ENCODE assay signal across 24 cellular contexts in genomic region chr21:46081862-46082637, GRCh38. TPM values are rescaled to one million over a fixed set of nuclear protein-coding genes. Genes with fewer than 3 reads are reported as not detected.
A peak's percentile ranks its signal among the peaks of the same experiment; 100 is the strongest.
DNase-seq lines count a peak whose midpoint lies in the region; ATAC-seq and TF ChIP-seq lines count a peak whose summit lies in the region.
"Had no signal": no experiment of that assay in that cellular context is flagged by ENCODE, and none has a peak within 500 bp of the region (broad histone marks: within the 10 kb centered on the region; RNA-seq: fewer than 3 reads in every experiment).

No MANE protein-coding gene starts in this region.

- H3K27ac Mint-ChIP-seq in activated CD8-positive, alpha-beta memory T cell treated with anti-CD3 and anti-CD28 coated beads, Interleukin-2, amount 10 ng/mL, durations not matched to agents 7 days and 5 days = no peak overlapping the region
- H3K27ac Mint-ChIP-seq: activated CD8-positive, alpha-beta T cell treated with anti-CD3 and anti-CD28 coated beads, Interleukin-2, amount 10 ng/mL, durations not matched to agents 7 days and 5 days; activated naive CD8-positive, alpha-beta T cell treated with anti-CD3 and anti-CD28 coated beads, Interleukin-2, amount 10 ng/mL, durations not matched to agents 7 days and 5 days; activated T-helper 1 cell treated with anti-CD3 and anti-CD28 coated beads, Interleukin-12 subunit alpha, Interleukin-12 subunit beta, Interleukin-2, Interleukin-4 antibody, amounts not matched to agents 30 ng/mL and 10 ng/mL and 1 ng/mL, durations not matched to agents 14 hours and 24 hours and 36 hours; CD8-positive, alpha-beta memory T cell had no signal

- CTCF ChIA-PET in activated CD8-positive, alpha-beta memory T cell treated with anti-CD3 and anti-CD28 coated beads, Interleukin-2, amount 10 ng/mL, durations not matched to agents 7 days and 5 days (lab: Charles Lee) = no interaction called here

- H3K4me1 ChIP-seq in lower lobe of right lung (no peaks in the 10 kb centered on the region), skeletal muscle satellite cell (ENCODE audit: control insufficient read depth, insufficient read depth, low read length) (peaks cover 46% of the 10 kb centered on the region)
- H3K4me1 ChIP-seq: body of pancreas, colonic mucosa, pancreas had no signal

- no peak for ATAC-seq in activated CD8-positive, alpha-beta memory T cell treated with anti-CD3 and anti-CD28 coated beads, Interleukin-2, amount 10 ng/mL, durations not matched to agents 7 days and 5 days
- ATAC-seq in lower lobe of right lung (peak in 1 of 2 donors; percentile 11), HG02981 (IDR thresholded peaks at IDR 0.05; ENCODE audit: unreplicated experiment) (no peak), left colon (no peak), GM18867 (IDR thresholded peaks at IDR 0.05; ENCODE audit: unreplicated experiment) (no peak)
- ATAC-seq: activated CD8-positive, alpha-beta T cell treated with anti-CD3 and anti-CD28 coated beads, Interleukin-2, amount 10 ng/mL, durations not matched to agents 7 days and 5 days; body of pancreas; pancreas had no signal

- H3K27me3 Mint-ChIP-seq in activated CD8-positive, alpha-beta memory T cell treated with anti-CD3 and anti-CD28 coated beads, Interleukin-2, amount 10 ng/mL, durations not matched to agents 7 days and 5 days = peaks cover 3% of the 10 kb centered on the region
- H3K27me3 Mint-ChIP-seq: activated naive CD8-positive, alpha-beta T cell treated with anti-CD3 and anti-CD28 coated beads, Interleukin-2, amount 10 ng/mL, durations not matched to agents 7 days and 5 days had no signal

- peaks cover 15% of the 10 kb centered on the region for H3K27me3 ChIP-seq in lower lobe of right lung (ENCODE audit: low read depth)
- no peaks in the 10 kb centered on the region for H3K27me3 ChIP-seq in skeletal muscle satellite cell (ENCODE audit: control insufficient read depth, insufficient read depth, low read length)
- H3K27me3 ChIP-seq: body of pancreas, colonic mucosa, pancreas had no signal

- no peak for TF ChIP-seq CTCF in lower lobe of right lung (IDR thresholded peaks at IDR 0.05)

- DNase-seq in H4 (ENCODE audit: low spot score) = peak; percentile 1
- peak; percentile 18 for DNase-seq in activated CD8-positive, alpha-beta memory T cell treated with anti-CD3 and anti-CD28 coated beads, Interleukin-2, amount 10 ng/mL, durations not matched to agents 7 days and 5 days
- peak; percentile 35 for DNase-seq in lower lobe of right lung
- no peak for DNase-seq in DMS79 treated with DMSO at 0.1 percent for 48 hours (lab: John Stamatoyannopoulos, UW)
- no peak for DNase-seq in left colon
- DNase-seq: activated naive CD8-positive, alpha-beta T cell treated with anti-CD3 and anti-CD28 coated beads, Interleukin-2, amount 10 ng/mL, durations not matched to agents 7 days and 5 days; colonic mucosa; DMS79; HCEC 1CT; NCI-H1092 treated with DMSO at 0.1 percent for 48 hours; NCI-H2081; NCI-H446 treated with DMSO at 0.1 percent for 48 hours; NK-92 treated with Interleukin-12 subunit alpha and Interleukin-12 subunit beta, amount 100 ng/mL, for 24 hours; stimulated activated naive CD4-positive, alpha-beta T cell treated with Interleukin-2 at 50 U/mL for 16 hours; transverse colon had no signal

- H3K9ac ChIP-seq in skeletal muscle satellite cell (ENCODE audit: low read depth, low read length) = peak overlapping the region; percentile 41

- no peak overlapping the region for H3K4me3 Mint-ChIP-seq in activated CD8-positive, alpha-beta memory T cell treated with anti-CD3 and anti-CD28 coated beads, Interleukin-2, amount 10 ng/mL, durations not matched to agents 7 days and 5 days
- H3K4me3 Mint-ChIP-seq: activated CD8-positive, alpha-beta T cell treated with anti-CD3 and anti-CD28 coated beads, Interleukin-2, amount 10 ng/mL, durations not matched to agents 7 days and 5 days; activated naive CD8-positive, alpha-beta T cell treated with anti-CD3 and anti-CD28 coated beads, Interleukin-2, amount 10 ng/mL, durations not matched to agents 7 days and 5 days; activated T-helper 1 cell treated with anti-CD3 and anti-CD28 coated beads, Interleukin-12 subunit alpha, Interleukin-12 subunit beta, Interleukin-2, Interleukin-4 antibody, amounts not matched to agents 30 ng/mL and 10 ng/mL and 1 ng/mL, durations not matched to agents 14 hours and 24 hours and 36 hours; CD8-positive, alpha-beta memory T cell had no signal

- intact Hi-C loops in lower lobe of right lung (cut with DNase I) (no loop called here), left colon (cut with DNase I, micrococcal nuclease) (no loop called here)

- H3K9me3 ChIP-seq in lower lobe of right lung (no peaks in the 10 kb centered on the region), skeletal muscle satellite cell (replicated peaks; ENCODE audit: low read length) (peaks cover 4% of the 10 kb centered on the region)
- H3K9me3 ChIP-seq: body of pancreas, colonic mucosa, pancreas, transverse colon had no signal

- peaks cover 2% of the 10 kb centered on the region for H3K9me3 Mint-ChIP-seq in activated CD8-positive, alpha-beta memory T cell treated with anti-CD3 and anti-CD28 coated beads, Interleukin-2, amount 10 ng/mL, durations not matched to agents 7 days and 5 days (ENCODE audit: low read depth)

- H3K36me3 Mint-ChIP-seq in activated CD8-positive, alpha-beta memory T cell treated with anti-CD3 and anti-CD28 coated beads, Interleukin-2, amount 10 ng/mL, durations not matched to agents 7 days and 5 days = no peaks in the 10 kb centered on the region
- H3K36me3 Mint-ChIP-seq: activated naive CD8-positive, alpha-beta T cell treated with anti-CD3 and anti-CD28 coated beads, Interleukin-2, amount 10 ng/mL, durations not matched to agents 7 days and 5 days had no signal

- no peak overlapping the region for H3K27ac ChIP-seq in lower lobe of right lung
- H3K27ac ChIP-seq: body of pancreas, colonic mucosa, pancreas, SK-N-MC, transverse colon had no signal

- H3K36me3 ChIP-seq in lower lobe of right lung (no peaks in the 10 kb centered on the region), skeletal muscle satellite cell (ENCODE audit: insufficient read depth, low read length) (no peaks in the 10 kb centered on the region)
- H3K36me3 ChIP-seq: colonic mucosa, pancreas, transverse colon had no signal

- H3K4me3 ChIP-seq in lower lobe of right lung (no peak overlapping the region), skeletal muscle satellite cell (ENCODE audit: low read length) (no peak overlapping the region)
- H3K4me3 ChIP-seq: body of pancreas, colonic mucosa, pancreas, SK-N-MC, transverse colon had no signal

- no peaks in the 10 kb centered on the region for H3K4me1 Mint-ChIP-seq in activated CD8-positive, alpha-beta memory T cell treated with anti-CD3 and anti-CD28 coated beads, Interleukin-2, amount 10 ng/mL, durations not matched to agents 7 days and 5 days
- H3K4me1 Mint-ChIP-seq: activated naive CD8-positive, alpha-beta T cell treated with anti-CD3 and anti-CD28 coated beads, Interleukin-2, amount 10 ng/mL, durations not matched to agents 7 days and 5 days; CD8-positive, alpha-beta memory T cell had no signal

- H3K4me2 ChIP-seq in skeletal muscle satellite cell (ENCODE audit: low read length) = peak overlapping the region; percentile 39

RNA-seq across cellular contexts. Expression of gene COL6A2, which starts 15.9 kb away (rescaled TPM):
- 38.5 and 53.6 TPM in 2 replicates for total RNA-seq in H4 (2014; rRNA removed; shearing (Covaris generic))
- total RNA-seq in activated CD8-positive, alpha-beta memory T cell treated with anti-CD3 and anti-CD28 coated beads, Interleukin-2, amount 10 ng/mL, durations not matched to agents 7 days and 5 days = 10 to 100 TPM in 1 of 2 experiments, 1 to 10 TPM in 1; 5.0 to 17.9 TPM
- 227 TPM for total RNA-seq in lower lobe of right lung
- 1,183 and 1,453 TPM in 2 replicates for total RNA-seq in skeletal muscle satellite cell (2012; rRNA removed)
- 100 to 1,000 TPM in 1 of 2 donors, 10 to 100 TPM in 1; 65.5 to 193 TPM for total RNA-seq in left colon

Comparison
In these comparisons a context has a peak if more than half of its experiments do, and no peak if none do; other contexts are left out.
1. DNase-seq: peak in H4 (single experiment), activated CD8-positive, alpha-beta memory T cell treated with anti-CD3 and anti-CD28 coated beads, Interleukin-2, amount 10 ng/mL, durations not matched to agents 7 days and 5 days (single experiment) and lower lobe of right lung (single experiment); none in DMS79 treated with DMSO at 0.1 percent for 48 hours (single experiment) and left colon (0 of 2).